Comparison of ENCODE assay signal across 9 cellular contexts in the genomic region with DNA sequence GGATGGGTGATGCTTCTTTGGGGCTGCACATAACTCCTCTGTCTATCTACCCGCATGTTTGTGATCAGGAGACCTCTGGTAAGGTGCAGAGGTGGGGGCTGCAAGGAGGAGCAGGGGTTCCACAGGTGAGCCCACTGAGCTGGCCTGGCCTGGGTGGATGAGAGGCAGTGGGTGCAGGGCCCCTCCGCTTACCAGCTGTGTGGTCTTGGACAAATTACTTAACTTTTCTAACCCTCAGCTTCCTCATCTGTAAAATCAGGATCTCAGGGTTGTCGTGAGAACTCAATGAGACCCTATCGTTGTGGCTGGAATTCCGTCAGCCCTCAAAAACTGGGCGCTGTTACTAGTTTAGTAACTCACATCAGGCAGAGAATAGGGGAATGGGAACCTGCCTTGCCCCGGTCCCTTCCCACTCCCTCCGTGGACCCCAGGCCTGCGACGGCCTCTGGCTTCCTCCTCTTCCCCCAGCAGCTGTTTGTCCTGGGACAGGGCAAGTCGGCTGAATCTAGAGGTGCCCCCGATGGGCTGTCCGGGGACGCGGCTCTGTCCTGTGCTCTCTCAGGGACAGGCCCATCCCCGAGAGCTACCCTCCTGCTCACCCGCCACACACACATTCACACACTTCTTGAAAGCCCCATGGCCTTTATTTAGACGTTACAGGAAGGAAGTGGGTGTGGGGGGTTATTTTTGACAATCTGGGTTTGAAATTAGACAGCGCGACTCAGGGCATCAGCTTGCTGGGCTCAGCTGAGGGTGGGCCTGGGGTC. TPM values are rescaled to one million over a fixed set of nuclear protein-coding genes. Genes with fewer than 3 reads are reported as not detected.
DNase-seq lines count a peak whose midpoint lies in the region; ATAC-seq and TF ChIP-seq lines count a peak whose summit lies in the region.
"Had no signal": no experiment of that assay in that cellular context is flagged by ENCODE, and none has a peak within 500 bp of the region (broad histone marks: within the 10 kb centered on the region; RNA-seq: fewer than 3 reads in every experiment).

No MANE protein-coding gene starts in this region.

- H3K9me3 Mint-ChIP-seq in WTC11 = no peaks in the 10 kb centered on the region

- H3K27me3 Mint-ChIP-seq in WTC11 (ENCODE audit: low read depth) = no peaks in the 10 kb centered on the region

- H3K4me1 Mint-ChIP-seq in WTC11 = peaks cover 36% of the 10 kb centered on the region

- peak; percentile 56 for DNase-seq in GM19240 (ENCODE audit: insufficient read length, low spot score)
- no peak for DNase-seq in WTC11 (ENCODE audit: low spot score)
- peak; percentile 48 for DNase-seq in ecto neural progenitor cell (ENCODE audit: low spot score)
- DNase-seq in stimulated activated CD4-positive, alpha-beta T cell treated with anti-CD3 and anti-CD28 coated beads, Interleukin-15, amount 100 ng/mL, for 24 hours = peak; percentile 75
- DNase-seq in NCI-H2196 (lab: John Stamatoyannopoulos, UW; ENCODE audit: unreplicated experiment) = no peak
- no peak for DNase-seq in NCI-H1930 (lab: John Stamatoyannopoulos, UW)
- DNase-seq in NCI-H748 (lab: John Stamatoyannopoulos, UW; ENCODE audit: unreplicated experiment) = no peak

- POLR2A ChIA-PET in WTC11 (lab: Charles Lee) = interaction anchor here (1.1 to 2.6 kb wide), 3 partner anchors 13 to 34 kb away, joined by 3 to 11 read pairs (median 8); a partner anchor contains a TSS

- TF ChIP-seq CTCF in WTC11 (IDR thresholded peaks at IDR 0.05) = no peak

- ATAC-seq in HG03196 (IDR thresholded peaks at IDR 0.05; ENCODE audit: unreplicated experiment) (peak; percentile 46), WTC11 (no peak)

- CTCF ChIA-PET in WTC11 (lab: Charles Lee) = interaction anchor here (0.6 to 9.7 kb wide), 3 partner anchors 14 to 908 kb away, joined by 3 to 296 read pairs (median 4); a partner anchor contains a TSS

- peak overlapping the region; percentile 48 for H3K27ac Mint-ChIP-seq in WTC11

- no peaks in the 10 kb centered on the region for H3K36me3 Mint-ChIP-seq in WTC11

- no peak overlapping the region for H3K4me3 Mint-ChIP-seq in WTC11

TF ChIP-seq in WTC11, 78 proteins besides CTCF, POLR2A, EP300 and RAD21:
- TF ChIP-seq, protein P1, sequence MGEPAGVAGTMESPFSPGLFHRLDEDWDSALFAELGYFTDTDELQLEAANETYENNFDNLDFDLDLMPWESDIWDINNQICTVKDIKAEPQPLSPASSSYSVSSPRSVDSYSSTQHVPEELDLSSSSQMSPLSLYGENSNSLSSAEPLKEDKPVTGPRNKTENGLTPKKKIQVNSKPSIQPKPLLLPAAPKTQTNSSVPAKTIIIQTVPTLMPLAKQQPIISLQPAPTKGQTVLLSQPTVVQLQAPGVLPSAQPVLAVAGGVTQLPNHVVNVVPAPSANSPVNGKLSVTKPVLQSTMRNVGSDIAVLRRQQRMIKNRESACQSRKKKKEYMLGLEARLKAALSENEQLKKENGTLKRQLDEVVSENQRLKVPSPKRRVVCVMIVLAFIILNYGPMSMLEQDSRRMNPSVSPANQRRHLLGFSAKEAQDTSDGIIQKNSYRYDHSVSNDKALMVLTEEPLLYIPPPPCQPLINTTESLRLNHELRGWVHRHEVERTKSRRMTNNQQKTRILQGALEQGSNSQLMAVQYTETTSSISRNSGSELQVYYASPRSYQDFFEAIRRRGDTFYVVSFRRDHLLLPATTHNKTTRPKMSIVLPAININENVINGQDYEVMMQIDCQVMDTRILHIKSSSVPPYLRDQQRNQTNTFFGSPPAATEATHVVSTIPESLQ (CRISPR knock-in tag; IDR thresholded peaks at IDR 0.05) = no peak
- TF ChIP-seq, protein P2, sequence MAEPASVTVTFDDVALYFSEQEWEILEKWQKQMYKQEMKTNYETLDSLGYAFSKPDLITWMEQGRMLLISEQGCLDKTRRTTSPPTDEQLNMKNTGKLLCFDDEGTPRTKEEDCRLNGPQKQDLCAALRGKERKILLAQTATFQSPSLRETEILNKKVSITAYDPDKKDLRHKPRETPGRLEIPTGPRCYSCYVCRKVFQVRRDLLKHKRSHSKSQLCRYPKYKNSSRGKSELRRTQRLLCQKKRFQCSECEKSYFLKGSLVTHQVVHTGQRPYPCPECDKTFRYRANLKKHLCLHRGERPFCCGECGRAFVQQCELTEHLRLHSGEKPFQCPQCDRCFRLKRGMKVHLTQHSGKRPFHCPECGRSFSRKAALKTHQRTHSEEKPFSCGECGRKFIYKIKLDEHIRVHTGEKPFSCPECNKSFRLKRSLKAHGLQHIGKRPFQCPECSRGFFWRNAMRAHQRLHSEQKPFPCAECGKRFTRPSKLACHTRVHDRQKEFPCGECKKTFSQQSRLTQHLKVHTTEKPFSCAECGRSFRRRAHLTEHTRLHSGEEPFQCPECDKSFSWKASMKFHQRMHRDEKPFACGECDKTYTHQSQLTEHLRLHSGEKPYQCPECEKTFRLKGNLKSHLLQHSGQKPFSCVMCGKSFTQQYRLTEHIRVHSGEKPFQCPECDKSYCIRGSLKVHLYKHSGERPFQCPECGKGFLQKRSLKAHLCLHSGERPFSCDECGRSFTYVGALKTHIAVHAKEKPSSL (CRISPR knock-in tag; conservative IDR thresholded peaks at IDR 0.05) = no peak
- no peak for TF ChIP-seq ATF1 (CRISPR knock-in tag; IDR thresholded peaks at IDR 0.05)
- no peak for TF ChIP-seq ZNF138 (CRISPR knock-in tag; conservative IDR thresholded peaks at IDR 0.05)
- TF ChIP-seq IRF2 (CRISPR knock-in tag; IDR thresholded peaks at IDR 0.05; ENCODE audit: borderline replicate concordance, low read depth) = no peak
- TF ChIP-seq CBFB (CRISPR knock-in tag; IDR thresholded peaks at IDR 0.05; ENCODE audit: low read depth) = no peak
- TF ChIP-seq FOXJ3 (CRISPR knock-in tag; IDR thresholded peaks at IDR 0.05; ENCODE audit: borderline replicate concordance) = no peak
- TF ChIP-seq, protein P3, sequence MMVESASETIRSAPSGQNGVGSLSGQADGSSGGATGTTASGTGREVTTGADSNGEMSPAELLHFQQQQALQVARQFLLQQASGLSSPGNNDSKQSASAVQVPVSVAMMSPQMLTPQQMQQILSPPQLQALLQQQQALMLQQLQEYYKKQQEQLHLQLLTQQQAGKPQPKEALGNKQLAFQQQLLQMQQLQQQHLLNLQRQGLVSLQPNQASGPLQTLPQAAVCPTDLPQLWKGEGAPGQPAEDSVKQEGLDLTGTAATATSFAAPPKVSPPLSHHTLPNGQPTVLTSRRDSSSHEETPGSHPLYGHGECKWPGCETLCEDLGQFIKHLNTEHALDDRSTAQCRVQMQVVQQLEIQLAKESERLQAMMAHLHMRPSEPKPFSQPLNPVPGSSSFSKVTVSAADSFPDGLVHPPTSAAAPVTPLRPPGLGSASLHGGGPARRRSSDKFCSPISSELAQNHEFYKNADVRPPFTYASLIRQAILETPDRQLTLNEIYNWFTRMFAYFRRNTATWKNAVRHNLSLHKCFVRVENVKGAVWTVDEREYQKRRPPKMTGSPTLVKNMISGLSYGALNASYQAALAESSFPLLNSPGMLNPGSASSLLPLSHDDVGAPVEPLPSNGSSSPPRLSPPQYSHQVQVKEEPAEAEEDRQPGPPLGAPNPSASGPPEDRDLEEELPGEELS (CRISPR knock-in tag; IDR thresholded peaks at IDR 0.05) = no peak
- TF ChIP-seq JUN (CRISPR knock-in tag; IDR thresholded peaks at IDR 0.05) = no peak
- TF ChIP-seq, protein P4, sequence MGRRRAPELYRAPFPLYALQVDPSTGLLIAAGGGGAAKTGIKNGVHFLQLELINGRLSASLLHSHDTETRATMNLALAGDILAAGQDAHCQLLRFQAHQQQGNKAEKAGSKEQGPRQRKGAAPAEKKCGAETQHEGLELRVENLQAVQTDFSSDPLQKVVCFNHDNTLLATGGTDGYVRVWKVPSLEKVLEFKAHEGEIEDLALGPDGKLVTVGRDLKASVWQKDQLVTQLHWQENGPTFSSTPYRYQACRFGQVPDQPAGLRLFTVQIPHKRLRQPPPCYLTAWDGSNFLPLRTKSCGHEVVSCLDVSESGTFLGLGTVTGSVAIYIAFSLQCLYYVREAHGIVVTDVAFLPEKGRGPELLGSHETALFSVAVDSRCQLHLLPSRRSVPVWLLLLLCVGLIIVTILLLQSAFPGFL (CRISPR knock-in tag; IDR thresholded peaks at IDR 0.05; ENCODE audit: borderline replicate concordance) = no peak
- TF ChIP-seq, protein P5, sequence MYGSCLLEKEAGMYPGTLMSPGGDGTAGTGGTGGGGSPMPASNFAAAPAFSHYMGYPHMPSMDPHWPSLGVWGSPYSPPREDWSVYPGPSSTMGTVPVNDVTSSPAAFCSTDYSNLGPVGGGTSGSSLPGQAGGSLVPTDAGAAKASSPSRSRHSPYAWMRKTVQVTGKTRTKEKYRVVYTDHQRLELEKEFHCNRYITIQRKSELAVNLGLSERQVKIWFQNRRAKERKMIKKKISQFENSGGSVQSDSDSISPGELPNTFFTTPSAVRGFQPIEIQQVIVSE (CRISPR knock-in tag; IDR thresholded peaks at IDR 0.05; ENCODE audit: borderline replicate concordance) = no peak
TF ChIP-seq in WTC11: peak in this region for 0.

RNA-seq across cellular contexts. Expression of a gene that starts 7.6 kb away (rescaled TPM):
- total RNA-seq in WTC11 (2021) = 27.1 to 34.7 TPM (median 34.5 TPM) in 3 replicates
- total RNA-seq: SK-MEL-5 had no signal

RNA-seq across cellular contexts. Expression of a gene that starts 11.7 kb away (rescaled TPM):
- total RNA-seq in WTC11 (2021) = 350 to 397 TPM (median 352 TPM) in 3 replicates

RNA-seq across cellular contexts. Expression of a gene that starts 11.9 kb away (rescaled TPM):
- 59.3 to 78.6 TPM (median 59.8 TPM) in 3 replicates for total RNA-seq in WTC11 (2021)

RNA-seq across cellular contexts. Expression of a gene that starts 15.0 kb away (rescaled TPM):
- total RNA-seq in WTC11 (2021) = 158 to 181 TPM (median 172 TPM) in 3 replicates

RNA-seq across cellular contexts. Expression of a gene that starts 15.2 kb away (rescaled TPM):
- total RNA-seq in WTC11 (2021) = not detected in 3 replicates
- total RNA-seq: SK-MEL-5 had no signal

Comparison
In these comparisons a context has a peak if more than half of its experiments do, and no peak if none do; other contexts are left out.
1. DNase-seq: peak in GM19240 (single experiment), ecto neural progenitor cell (single experiment) and stimulated activated CD4-positive, alpha-beta T cell treated with anti-CD3 and anti-CD28 coated beads, Interleukin-15, amount 100 ng/mL, for 24 hours (single experiment); none in WTC11 (single experiment), NCI-H2196 (single experiment), NCI-H1930 (0 of 2) and NCI-H748 (single experiment).